7 cellular contexts compared by ENCODE assay signal in the genomic region with DNA sequence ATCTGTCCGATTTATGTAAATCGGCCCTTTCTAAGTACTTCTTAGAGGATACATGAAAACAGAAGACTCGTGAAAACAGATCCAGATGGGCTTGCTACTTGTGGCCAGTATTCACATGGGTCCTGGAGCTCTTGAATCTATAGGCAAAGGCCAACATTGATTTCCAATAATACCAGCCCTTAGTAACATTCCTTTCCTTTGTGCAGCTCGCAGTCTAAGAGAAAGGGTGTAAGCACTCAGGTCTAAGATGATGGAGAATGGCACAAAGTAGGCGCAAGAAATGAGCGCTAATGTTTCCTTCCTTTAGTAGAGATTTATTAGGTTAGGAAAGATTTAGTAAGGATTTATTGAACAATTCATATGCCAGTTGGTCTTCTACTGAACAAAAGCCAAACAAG. TPM values are rescaled to one million over a fixed set of nuclear protein-coding genes. Genes with fewer than 3 reads are reported as not detected.
DNase-seq lines count a peak whose midpoint lies in the region; ATAC-seq, FAIRE-seq and TF ChIP-seq lines count a peak whose summit lies in the region.

No MANE protein-coding gene starts in this region.

- H2AK5ac ChIP-seq in mesenchymal stem cell (ENCODE audit: low read length, severe bottlenecking), result no peak overlapping the region

- H3K4me1 ChIP-seq in mesenchymal stem cell (ENCODE audit: control insufficient read depth, insufficient read depth, low read depth, low read length), result peaks cover 5% of the 10 kb centered on the region

- no peak for TF ChIP-seq CTCF in GM12865 (IDR thresholded peaks at IDR 0.05; ENCODE audit: insufficient read depth, low read depth, low read length, missing control alignments)
- TF ChIP-seq CTCF in bronchial epithelial cell (IDR thresholded peaks at IDR 0.05; ENCODE audit: insufficient read depth, low read length, severe bottlenecking), result no peak

- H3K23ac ChIP-seq in mesenchymal stem cell (ENCODE audit: low read length in 2 of 2), result no peak overlapping the region

- ATAC-seq in GM21447 (IDR thresholded peaks at IDR 0.05; ENCODE audit: unreplicated experiment), result no peak

- H3K79me1 ChIP-seq in mesenchymal stem cell (replicated peaks; ENCODE audit: low read length, poor library complexity, severe bottlenecking), result no peaks in the 10 kb centered on the region

- peak overlapping the region; percentile 97 for H3K9ac ChIP-seq in mesenchymal stem cell (ENCODE audit: low read length)

- no peak overlapping the region for H2BK120ac ChIP-seq in mesenchymal stem cell (ENCODE audit: low read depth, low read length)

- FAIRE-seq in bronchial epithelial cell (lab: Jason Lieb, UNC) (no peak), urothelium cell line (lab: Jason Lieb, UNC) (no peak)

- no peaks in the 10 kb centered on the region for H3K9me3 ChIP-seq in mesenchymal stem cell (ENCODE audit: control insufficient read depth, low read length)

- H3K4me2 ChIP-seq in mesenchymal stem cell (ENCODE audit: low read length, poor library complexity, severe bottlenecking), result peak overlapping the region; percentile 80

- H2BK5ac ChIP-seq in mesenchymal stem cell (ENCODE audit: low read depth, low read length, poor library complexity, severe bottlenecking), result no peak overlapping the region

- peak overlapping the region; percentile 50 for H3K27ac ChIP-seq in mesenchymal stem cell (ENCODE audit: low read length, poor library complexity, severe bottlenecking)

- H3K36me3 ChIP-seq in bronchial epithelial cell (ENCODE audit: control insufficient read depth, insufficient read depth, low read length) (no peaks in the 10 kb centered on the region), mesenchymal stem cell (ENCODE audit: control insufficient read depth in 1 of 2, insufficient read depth in 2 of 2, low read depth in 1 of 2, low read length in 2 of 2) (no peaks in the 10 kb centered on the region)

- no peak overlapping the region for H4K91ac ChIP-seq in mesenchymal stem cell (ENCODE audit: low read length)

- H2AFZ ChIP-seq in mesenchymal stem cell (ENCODE audit: low read depth, low read length), result no peak overlapping the region

- no peak overlapping the region for H3K18ac ChIP-seq in mesenchymal stem cell (ENCODE audit: low read depth in 1 of 2, low read length in 2 of 2)

- WGBS in mesenchymal stem cell, result 16% methylated on average over 6 of the region's 6 CpGs

- H3K14ac ChIP-seq in mesenchymal stem cell (ENCODE audit: low read length in 2 of 2), result no peak overlapping the region

- H2BK15ac ChIP-seq in mesenchymal stem cell (ENCODE audit: low read depth, poor library complexity, severe bottlenecking), result no peak overlapping the region

- H2BK12ac ChIP-seq in mesenchymal stem cell (ENCODE audit: low read length in 2 of 2), result no peak overlapping the region

- no peak overlapping the region for H4K8ac ChIP-seq in mesenchymal stem cell (ENCODE audit: low read length)

- H3K4ac ChIP-seq in mesenchymal stem cell (ENCODE audit: low read depth in 1 of 2, low read length in 2 of 2), result no peak overlapping the region

- peak overlapping the region; percentile 69 for H3K4me3 ChIP-seq in GM12865 (ENCODE audit: low read depth, low read length)
- H3K4me3 ChIP-seq in bronchial epithelial cell (ENCODE audit: low read depth, low read length), result peak overlapping the region; percentile 73
- peak overlapping the region in 1 of 2 experiments; percentile 91 for H3K4me3 ChIP-seq in mesenchymal stem cell (ENCODE audit: insufficient read depth in 1 of 2, low read depth in 1 of 2, low read length in 2 of 2)

- H3K27me3 ChIP-seq in bronchial epithelial cell (ENCODE audit: control insufficient read depth, insufficient read depth, low read length) (no peaks in the 10 kb centered on the region), mesenchymal stem cell (ENCODE audit: control insufficient read depth in 1 of 2, insufficient read depth in 1 of 2, low read length in 2 of 2) (peaks cover 0 to 23% of the 10 kb centered on the region in 2 experiments)

- DNase-seq in GM12865 (ENCODE audit: low read depth), result peak; percentile 15
- peak; percentile 66 to 88 for DNase-seq in NCI-H524 (lab: John Stamatoyannopoulos, UW)
- DNase-seq in bronchial epithelial cell (ENCODE audit: low read depth), result no peak
- DNase-seq in mesenchymal stem cell, result peak; percentile 68
- DNase-seq in urothelium cell line (ENCODE audit: low spot score), result no peak
- DNase-seq in stimulated activated CD4-positive, alpha-beta T cell treated with anti-CD3 and anti-CD28 coated beads, Interleukin-1b, Interleukin-23, amount 100 ng/mL, for 48 hours, result no peak

RNA-seq across cellular contexts. Expression of a gene that starts 0.6 kb away (rescaled TPM):
- total RNA-seq in bronchial epithelial cell, result not detected in 2 replicates
- polyA plus RNA-seq in mesenchymal stem cell (2013, experiment 1 of 2), result not detected
- polyA plus RNA-seq in mesenchymal stem cell (2013, experiment 2 of 2), result not detected

RNA-seq across cellular contexts. Expression of a gene that starts 0.6 kb away (rescaled TPM):
- total RNA-seq in bronchial epithelial cell, result not detected in 2 replicates
- polyA plus RNA-seq in mesenchymal stem cell (2013, experiment 1 of 2), result not detected
- not detected for polyA plus RNA-seq in mesenchymal stem cell (2013, experiment 2 of 2)

Comparison
In these comparisons a context has a peak if more than half of its experiments do, and no peak if none do; other contexts are left out.
1. DNase-seq: peak in GM12865 (single experiment), NCI-H524 (2 of 2) and mesenchymal stem cell (single experiment); none in bronchial epithelial cell (single experiment), urothelium cell line (single experiment) and stimulated activated CD4-positive, alpha-beta T cell treated with anti-CD3 and anti-CD28 coated beads, Interleukin-1b, Interleukin-23, amount 100 ng/mL, for 48 hours (single experiment).